8 cellular contexts compared by ENCODE assay signal in genomic region chr13:111189064-111189505, GRCh38.
DNase-seq lines count a peak whose midpoint lies in the region; ATAC-seq lines count a peak whose summit lies in the region.
"Not testable (repeated sequence)": the region's sequence is repeated elsewhere in the genome, so short reads cannot be mapped to it uniquely, and the experiment has no call there.

No MANE protein-coding gene starts in this region.

- not testable (repeated sequence) for H3K9ac ChIP-seq in trophoblast cell (ENCODE audit: low read length)

- H3K27me3 Mint-ChIP-seq in T-helper 2 cell treated with Interferon-gamma antibody and Interleukin-4, amounts not matched to agents 5 μg/mL and 100 μg/mL, for 36 hours (ENCODE audit: low read depth); activated T-helper 17 cell treated with anti-CD3 and anti-CD28 coated beads, Interleukin-2, amount 50 U/mL, for 72 hours; central memory CD8-positive, alpha-beta T cell: not testable (repeated sequence)

- H3K4me3 Mint-ChIP-seq in T-helper 2 cell treated with Interferon-gamma antibody and Interleukin-4, amounts not matched to agents 5 μg/mL and 100 μg/mL, for 36 hours = peak overlapping the region; percentile 73
- peak overlapping the region; percentile 72 for H3K4me3 Mint-ChIP-seq in activated T-helper 17 cell treated with anti-CD3 and anti-CD28 coated beads, Interleukin-2, amount 50 U/mL, for 72 hours
- H3K4me3 Mint-ChIP-seq in central memory CD8-positive, alpha-beta T cell = peak overlapping the region; percentile 74

- not testable (repeated sequence) for H3K4me2 ChIP-seq in trophoblast cell (ENCODE audit: low read length)

- H3K36me3 Mint-ChIP-seq in T-helper 2 cell treated with Interferon-gamma antibody and Interleukin-4, amounts not matched to agents 5 μg/mL and 100 μg/mL, for 36 hours (ENCODE audit: low read depth) = peaks cover 36% of the 10 kb centered on the region
- H3K36me3 Mint-ChIP-seq in activated T-helper 17 cell treated with anti-CD3 and anti-CD28 coated beads, Interleukin-2, amount 50 U/mL, for 72 hours (ENCODE audit: low read depth) = peaks cover 19% of the 10 kb centered on the region
- peaks cover 19% of the 10 kb centered on the region for H3K36me3 Mint-ChIP-seq in central memory CD8-positive, alpha-beta T cell (ENCODE audit: insufficient read depth)

- peaks cover 9 to 12% of the 10 kb centered on the region in 2 experiments for H3K4me1 ChIP-seq in trophoblast cell (ENCODE audit: control insufficient read depth in 1 of 2, insufficient read depth in 2 of 2, low read length in 2 of 2)
- H3K4me1 ChIP-seq in thymus (ENCODE audit: control insufficient read depth, insufficient read depth, low read length) = peaks cover 63% of the 10 kb centered on the region

- not testable (repeated sequence) for H3K36me3 ChIP-seq in trophoblast cell (ENCODE audit: control insufficient read depth in 1 of 2, insufficient read depth in 2 of 2, low read length in 2 of 2)
- H3K36me3 ChIP-seq in thymus (ENCODE audit: control insufficient read depth, insufficient read depth) = peaks cover 17% of the 10 kb centered on the region

- peak; percentile 71 for ATAC-seq in activated T-helper 17 cell treated with anti-CD3 and anti-CD28 coated beads, Interleukin-2, amount 50 U/mL, for 72 hours (replicated peaks)
- peak; percentile 60 for ATAC-seq in central memory CD8-positive, alpha-beta T cell (replicated peaks; ENCODE audit: extremely low read depth, poor library complexity, severe bottlenecking)

- not testable (repeated sequence) for H3K9me3 Mint-ChIP-seq in T-helper 2 cell treated with Interferon-gamma antibody and Interleukin-4, amounts not matched to agents 5 μg/mL and 100 μg/mL, for 36 hours; activated T-helper 17 cell treated with anti-CD3 and anti-CD28 coated beads, Interleukin-2, amount 50 U/mL, for 72 hours; central memory CD8-positive, alpha-beta T cell

- WGBS in trophoblast cell (ENCODE audit: extremely low coverage, insufficient coverage, insufficient read length) = no CpG with 5 or more reads among the region's 12 CpGs
- 31% methylated on average over 12 of the region's 12 CpGs for WGBS in thymus

- H3K18ac ChIP-seq in trophoblast cell (ENCODE audit: low read length) = not testable (repeated sequence)

- H4K91ac ChIP-seq in trophoblast cell (ENCODE audit: low read depth, low read length) = not testable (repeated sequence)

- H2BK120ac ChIP-seq in trophoblast cell (ENCODE audit: insufficient read depth, low read length, poor library complexity) = not testable (repeated sequence)

- H2BK5ac ChIP-seq in trophoblast cell (ENCODE audit: low read depth, low read length, poor library complexity) = not testable (repeated sequence)

- peak overlapping the region; percentile 49 for H3K4ac ChIP-seq in trophoblast cell (ENCODE audit: low read depth, low read length)

- peak overlapping the region; percentile 91 for H3K27ac Mint-ChIP-seq in T-helper 2 cell treated with Interferon-gamma antibody and Interleukin-4, amounts not matched to agents 5 μg/mL and 100 μg/mL, for 36 hours
- peak overlapping the region; percentile 83 for H3K27ac Mint-ChIP-seq in activated T-helper 17 cell treated with anti-CD3 and anti-CD28 coated beads, Interleukin-2, amount 50 U/mL, for 72 hours
- peak overlapping the region; percentile 74 for H3K27ac Mint-ChIP-seq in central memory CD8-positive, alpha-beta T cell (ENCODE audit: low read depth)

- DNase-seq in T-helper 2 cell treated with Interferon-gamma antibody and Interleukin-4, amounts not matched to agents 5 μg/mL and 100 μg/mL, for 36 hours (ENCODE audit: low spot score) = peak; percentile 73
- peak; percentile 28 to 38 for DNase-seq in activated CD8-positive, alpha-beta memory T cell treated with anti-CD3 and anti-CD28 coated beads for 1 hour (ENCODE audit: extremely low read depth in 1 of 2, low read depth in 1 of 2)
- peak; percentile 35 to 73 for DNase-seq in central memory CD8-positive, alpha-beta T cell (ENCODE audit: low spot score in 2 of 2)
- DNase-seq in trophoblast cell = not testable (repeated sequence)
- peak; percentile 26 to 41 for DNase-seq in stimulated activated CD8-positive, alpha-beta memory T cell treated with anti-CD3 and anti-CD28 coated beads, Interleukin-15, amount 100 ng/mL, for 4 hours (ENCODE audit: low read depth in 2 of 2)

- H4K8ac ChIP-seq in trophoblast cell (ENCODE audit: low read depth, low read length) = not testable (repeated sequence)

- H3K14ac ChIP-seq in trophoblast cell (ENCODE audit: low read length) = not testable (repeated sequence)

- H2AK5ac ChIP-seq in trophoblast cell (ENCODE audit: low read length) = not testable (repeated sequence)

- H3K9me3 ChIP-seq in trophoblast cell (ENCODE audit: insufficient read depth, low read depth, low read length); thymus (ENCODE audit: control insufficient read depth): not testable (repeated sequence)

- H4K12ac ChIP-seq in trophoblast cell (ENCODE audit: low read depth, low read length) = not testable (repeated sequence)

- H3K4me1 Mint-ChIP-seq in T-helper 2 cell treated with Interferon-gamma antibody and Interleukin-4, amounts not matched to agents 5 μg/mL and 100 μg/mL, for 36 hours (ENCODE audit: low read depth) = peaks cover 74% of the 10 kb centered on the region
- peaks cover 78% of the 10 kb centered on the region for H3K4me1 Mint-ChIP-seq in activated T-helper 17 cell treated with anti-CD3 and anti-CD28 coated beads, Interleukin-2, amount 50 U/mL, for 72 hours
- peaks cover 79% of the 10 kb centered on the region for H3K4me1 Mint-ChIP-seq in central memory CD8-positive, alpha-beta T cell

- H3K79me1 ChIP-seq in trophoblast cell (ENCODE audit: low read length) = not testable (repeated sequence)

- H3K27ac ChIP-seq in trophoblast cell (ENCODE audit: low read depth, low read length) = not testable (repeated sequence)
- peak overlapping the region; percentile 85 for H3K27ac ChIP-seq in thymus (ENCODE audit: low read depth)

- not testable (repeated sequence) for H2AFZ ChIP-seq in trophoblast cell (ENCODE audit: insufficient read depth, low read length, poor library complexity)

- H3K23ac ChIP-seq in trophoblast cell (ENCODE audit: low read length) = not testable (repeated sequence)

- not testable (repeated sequence) for H3K79me2 ChIP-seq in trophoblast cell (ENCODE audit: control insufficient read depth, insufficient read depth, low read length, poor library complexity)

- H3K4me3 ChIP-seq in GM08714 (ENCODE audit: low read length) (peak overlapping the region; percentile 5; the same call in 1 of the 2 replicates), thymus (ENCODE audit: low read length) (peak overlapping the region; percentile 58)
- H3K4me3 ChIP-seq in trophoblast cell (ENCODE audit: low read depth, low read length) = not testable (repeated sequence)

- not testable (repeated sequence) for H3K27me3 ChIP-seq in trophoblast cell (ENCODE audit: insufficient read depth, low read length); thymus (ENCODE audit: control insufficient read depth, insufficient read depth)

- H2BK12ac ChIP-seq in trophoblast cell (ENCODE audit: low read length) = not testable (repeated sequence)
